In the genomic region with DNA sequence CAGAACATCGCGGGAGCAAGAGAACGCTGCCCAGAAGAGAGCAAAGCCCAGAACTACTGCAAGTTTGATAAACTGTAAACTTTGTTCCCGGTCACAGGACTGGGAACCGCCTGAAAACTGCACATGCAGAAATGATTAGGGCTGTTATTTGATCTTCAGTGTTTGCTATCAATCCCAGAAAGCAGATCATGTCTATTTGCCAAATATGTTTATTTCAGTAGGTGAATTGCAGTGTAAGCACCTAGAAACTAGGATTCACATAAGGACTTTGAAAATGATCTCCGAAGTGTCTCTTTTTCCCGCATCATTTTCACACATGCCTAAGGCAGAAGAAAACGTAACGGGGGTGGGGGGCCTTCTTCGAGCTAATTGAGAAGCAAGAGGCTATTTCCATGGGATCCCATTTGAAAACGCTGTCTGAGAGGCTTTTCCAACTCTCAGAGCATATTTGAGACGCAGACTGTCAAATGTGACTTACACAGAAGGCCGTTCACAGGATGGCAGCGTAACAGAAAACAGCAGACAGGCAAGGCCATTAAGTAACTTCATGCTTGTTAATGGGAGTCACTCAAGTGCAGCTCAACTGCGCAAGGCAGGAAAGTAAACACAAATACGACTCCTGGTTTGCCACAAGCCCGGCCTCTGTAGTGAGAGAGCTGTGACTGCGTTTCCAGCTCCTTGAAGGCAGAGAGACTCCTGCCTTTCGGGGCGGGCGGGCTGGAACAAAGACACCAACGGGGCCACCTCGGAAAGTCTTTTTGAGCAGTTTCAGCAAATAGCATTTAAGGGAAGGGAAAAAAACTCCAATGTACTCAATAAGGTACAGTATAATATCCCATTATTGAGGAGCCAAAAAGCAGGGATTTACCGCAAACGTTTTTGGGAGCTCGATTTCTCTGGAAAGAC, we compare ENCODE assay signal across 8 cellular contexts.
DNase-seq lines count a peak whose midpoint lies in the region; ATAC-seq and TF ChIP-seq lines count a peak whose summit lies in the region.

No MANE protein-coding gene starts in this region.

- DNase-seq in ELF-1 (ENCODE audit: low read depth, low spot score) = peak; percentile 87
- DNase-seq in NCI-H2107 treated with DMSO at 0.1 percent for 48 hours (lab: John Stamatoyannopoulos, UW; ENCODE audit: unreplicated experiment) = peak; percentile 92
- peak; percentile 81 to 93 (median 89) for DNase-seq in body of pancreas
- DNase-seq in NCI-H2081 (lab: John Stamatoyannopoulos, UW) = no peak
- DNase-seq in effector CD8-positive, alpha-beta T cell (lab: John Stamatoyannopoulos, UW) = no peak

- ATAC-seq in body of pancreas = peak; percentile 84
- no peak for ATAC-seq in HG02571 (IDR thresholded peaks at IDR 0.05; ENCODE audit: unreplicated experiment)

- intact Hi-C loops in body of pancreas (cut with DNase I) = no loop called here

- H3K27ac ChIP-seq in body of pancreas (peak overlapping the region; percentile 83 to 91 (median 90)), layer of hippocampus (ENCODE audit: low read depth, low read length) (peak overlapping the region; percentile 25)

- no peaks in the 10 kb centered on the region for H3K9me3 ChIP-seq in body of pancreas

- H3K4me3 ChIP-seq in body of pancreas = no peak overlapping the region

- 8 to 21% methylated on average over 26 of the region's 26 CpGs for WGBS in body of pancreas, 2 donors

- TF ChIP-seq POLR2A in body of pancreas (IDR thresholded peaks at IDR 0.05) = peak; percentile 73 to 92 (median 88)

- peaks cover 58% of the 10 kb centered on the region for H3K4me1 ChIP-seq in body of pancreas

- no peaks in the 10 kb centered on the region for H3K27me3 ChIP-seq in body of pancreas
- H3K27me3 ChIP-seq in layer of hippocampus (ENCODE audit: control insufficient read depth, insufficient read depth, low read length) = no peaks in the 10 kb centered on the region

- no peaks in the 10 kb centered on the region for H3K36me3 ChIP-seq in body of pancreas (replicated peaks in 1 of 2; ENCODE audit: insufficient read depth in 1 of 2, low read depth in 2 of 2)

- no peak for TF ChIP-seq CTCF in body of pancreas (IDR thresholded peaks at IDR 0.05)
- peak; percentile 50 for TF ChIP-seq CTCF in subcutaneous adipose tissue (IDR thresholded peaks at IDR 0.05; ENCODE audit: low read depth)

Comparison
In these comparisons a context has a peak if more than half of its experiments do, and no peak if none do; other contexts are left out.
1. DNase-seq: peak in ELF-1 (single experiment), NCI-H2107 treated with DMSO at 0.1 percent for 48 hours (single experiment) and body of pancreas (4 of 4); none in NCI-H2081 (0 of 2) and effector CD8-positive, alpha-beta T cell (single experiment).